ENCODE assay signal across 3 cellular contexts in the genomic region with DNA sequence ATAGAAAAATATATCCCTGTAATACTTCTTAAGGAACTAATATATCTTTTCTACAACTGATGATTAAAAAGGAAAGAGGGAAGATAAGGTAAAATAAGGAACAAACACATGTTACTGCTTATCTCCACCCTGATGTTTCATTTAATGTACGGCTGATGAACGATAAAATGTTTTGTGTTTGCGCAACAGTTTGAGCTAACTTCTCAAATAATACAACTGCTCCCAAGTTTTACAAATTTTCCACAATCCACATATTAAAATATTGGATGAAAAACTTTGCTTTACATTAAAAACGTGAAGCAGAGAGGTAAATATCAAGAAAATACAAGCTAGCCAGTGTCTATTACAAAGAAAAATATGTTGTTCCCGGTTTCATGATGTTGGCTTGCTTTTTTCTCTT.
TF ChIP-seq lines count a peak whose summit lies in the region.

No MANE protein-coding gene starts in this region.

TF ChIP-seq in HepG2, 621 proteins besides CTCF, POLR2A, EP300 and RAD21:
- no peak for TF ChIP-seq NFE2L1 (CRISPR knock-in tag; IDR thresholded peaks at IDR 0.05; ENCODE audit: borderline replicate concordance)
- TF ChIP-seq CEBPB (IDR thresholded peaks at IDR 0.05; ENCODE audit: borderline replicate concordance, low read depth, low read length), result 0 out of 2 replicates have a peak, but pooled peaks have one; percentile 28
- TF ChIP-seq ZNF12 (CRISPR knock-in tag; IDR thresholded peaks at IDR 0.05), result no peak

TF ChIP-seq in IMR-90, 13 proteins besides CTCF, POLR2A, EP300 and RAD21:
- TF ChIP-seq CEBPB (IDR thresholded peaks at IDR 0.05; ENCODE audit: low read depth, low read length), result peak; percentile 64
- TF ChIP-seq BHLHE40 (IDR thresholded peaks at IDR 0.05; ENCODE audit: low read depth, low read length), result no peak
TF ChIP-seq in IMR-90: peak in this region for 1.

TF ChIP-seq in K562, 482 proteins besides CTCF, POLR2A, EP300 and RAD21:
- no peak for TF ChIP-seq SMAD3 (CRISPR knock-in tag; conservative IDR thresholded peaks at IDR 0.05)
- TF ChIP-seq CEBPG (CRISPR knock-in tag; IDR thresholded peaks at IDR 0.05), result no peak
- TF ChIP-seq CEBPG (tag; conservative IDR thresholded peaks at IDR 0.05 in 1 of 2, IDR thresholded peaks at IDR 0.05 in 1 of 2), result peak; percentile 18 to 39; a peak in 2 of 4 replicates
- peak; percentile 62; the same call in 1 of the 2 replicates for TF ChIP-seq CEBPB (tag; IDR thresholded peaks at IDR 0.05)
- no peak for TF ChIP-seq HDGF (IDR thresholded peaks at IDR 0.05)
TF ChIP-seq in K562: peak in this region for 2.
